ENCODE assay signal across 8 cellular contexts in genomic region chr1:155061381-155062150, GRCh38. TPM values are rescaled to one million over a fixed set of nuclear protein-coding genes. Genes with fewer than 3 reads are reported as not detected.
DNase-seq lines count a peak whose midpoint lies in the region; ATAC-seq and TF ChIP-seq lines count a peak whose summit lies in the region.

No MANE protein-coding gene starts in this region.

- H3K36me3 ChIP-seq in Loucy (ENCODE audit: insufficient read depth, low read length) (no peaks in the 10 kb centered on the region), Peyer's patch (peaks cover 0 to 48% (median 0%) of the 10 kb centered on the region in 3 donors), fibroblast of lung (ENCODE audit: control insufficient read depth, insufficient read depth, low read length) (peaks cover 7% of the 10 kb centered on the region)

- H4K20me1 ChIP-seq in Loucy (ENCODE audit: insufficient read depth, low read length, poor library complexity, severe bottlenecking) = peaks cover 12% of the 10 kb centered on the region
- no peaks in the 10 kb centered on the region for H4K20me1 ChIP-seq in fibroblast of lung (ENCODE audit: control insufficient read depth, extremely low read depth, insufficient read depth, low read length)

- H3K27ac ChIP-seq in Peyer's patch (no peak overlapping the region), fibroblast of lung (ENCODE audit: insufficient read depth, low read length) (no peak overlapping the region)

- H3K79me2 ChIP-seq in Loucy (ENCODE audit: insufficient read depth, low read length) (peaks cover 24% of the 10 kb centered on the region), fibroblast of lung (ENCODE audit: control insufficient read depth, insufficient read depth, low read length) (no peaks in the 10 kb centered on the region)

- H3K4me1 ChIP-seq in Loucy (ENCODE audit: insufficient read depth, low read length, poor library complexity, severe bottlenecking) (peaks cover 34% of the 10 kb centered on the region), Peyer's patch (peaks cover 0 to 35% (median 19%) of the 10 kb centered on the region in 4 donors), fibroblast of lung (ENCODE audit: control insufficient read depth, extremely low read depth, insufficient read depth, low read length) (peaks cover 10% of the 10 kb centered on the region)

- peak; percentile 49 for ATAC-seq in GM19395 (IDR thresholded peaks at IDR 0.05; ENCODE audit: unreplicated experiment)
- ATAC-seq in activated T-cell treated with anti-CD3 and anti-CD28 coated beads, Interleukin-2, amount 50 U/mL, for 4 hours = peak; percentile 59 to 61
- ATAC-seq in stimulated activated naive CD8-positive, alpha-beta T cell treated with anti-CD3 and anti-CD28 coated beads, Interleukin-15, amount 100 ng/mL, for 72 hours = peak; percentile 77

- DNase-seq in Ammon's horn (ENCODE audit: low spot score) (peak; percentile 81), Peyer's patch (peak; percentile 94 to 98 (median 98)), fibroblast of lung (ENCODE audit: low read depth in 2 of 2) (peak; percentile 62 to 73), neural crest cell (ENCODE audit: low read depth, low spot score) (peak; percentile 99)
- peak; percentile 97 for DNase-seq in activated T-cell treated with anti-CD3 and anti-CD28 coated beads, Interleukin-2, amount 50 U/mL, for 4 hours
- peak; percentile 95 to 97 for DNase-seq in stimulated activated naive CD8-positive, alpha-beta T cell treated with anti-CD3 and anti-CD28 coated beads, Interleukin-15, amount 100 ng/mL, for 72 hours

- H3F3A ChIP-seq in Loucy (ENCODE audit: low read depth) = no peaks in the 10 kb centered on the region

- H3K4me3 ChIP-seq in Loucy (ENCODE audit: low read length, poor library complexity, severe bottlenecking) (peak overlapping the region; percentile 85), Peyer's patch (peak overlapping the region in 1 of 4 donors; percentile 20), fibroblast of lung (replicated peaks in 1 of 4; ENCODE audit: control extremely low read depth in 1 of 4, insufficient read depth in 1 of 4, low read depth in 3 of 4, low read length in 4 of 4) (no peak overlapping the region)

- peaks cover 30% of the 10 kb centered on the region for H3K4me1 Mint-ChIP-seq in activated T-cell treated with anti-CD3 and anti-CD28 coated beads, Interleukin-2, amount 50 U/mL, for 4 hours (ENCODE audit: low read depth)
- peaks cover 35% of the 10 kb centered on the region for H3K4me1 Mint-ChIP-seq in neural crest cell
- H3K4me1 Mint-ChIP-seq in stimulated activated naive CD8-positive, alpha-beta T cell treated with anti-CD3 and anti-CD28 coated beads, Interleukin-15, amount 100 ng/mL, for 72 hours = peaks cover 40% of the 10 kb centered on the region

- H3K4me2 ChIP-seq in Loucy (ENCODE audit: low read depth, low read length, poor library complexity, severe bottlenecking) (peak overlapping the region; percentile 92), fibroblast of lung (ENCODE audit: extremely low read depth, insufficient read depth, low read length) (no peak overlapping the region)

- no peaks in the 10 kb centered on the region for H3K9me3 Mint-ChIP-seq in activated T-cell treated with anti-CD3 and anti-CD28 coated beads, Interleukin-2, amount 50 U/mL, for 4 hours
- no peaks in the 10 kb centered on the region for H3K9me3 Mint-ChIP-seq in neural crest cell
- no peaks in the 10 kb centered on the region for H3K9me3 Mint-ChIP-seq in stimulated activated naive CD8-positive, alpha-beta T cell treated with anti-CD3 and anti-CD28 coated beads, Interleukin-15, amount 100 ng/mL, for 72 hours

- H3K27ac Mint-ChIP-seq in neural crest cell (ENCODE audit: unreplicated experiment) = no peak overlapping the region
- H3K27ac Mint-ChIP-seq in stimulated activated naive CD8-positive, alpha-beta T cell treated with anti-CD3 and anti-CD28 coated beads, Interleukin-15, amount 100 ng/mL, for 72 hours = no peak overlapping the region

- no peaks in the 10 kb centered on the region for H3K9me3 ChIP-seq in Loucy (ENCODE audit: insufficient read depth, low read depth, low read length)
- peaks cover 0 to 4% (median 0%) of the 10 kb centered on the region in 4 donors for H3K9me3 ChIP-seq in Peyer's patch
- no peaks in the 10 kb centered on the region for H3K9me3 ChIP-seq in fibroblast of lung (ENCODE audit: control insufficient read depth, insufficient read depth, low read depth, low read length)

- no peak overlapping the region for H2AFZ ChIP-seq in Loucy (ENCODE audit: low read length)
- H2AFZ ChIP-seq in fibroblast of lung (ENCODE audit: low read length) = no peak overlapping the region

- H3K4me3 Mint-ChIP-seq in activated T-cell treated with anti-CD3 and anti-CD28 coated beads, Interleukin-2, amount 50 U/mL, for 4 hours = peak overlapping the region; percentile 37
- H3K4me3 Mint-ChIP-seq in neural crest cell = peak overlapping the region; percentile 81
- peak overlapping the region in 1 of 2 donors; percentile 52 for H3K4me3 Mint-ChIP-seq in stimulated activated naive CD8-positive, alpha-beta T cell treated with anti-CD3 and anti-CD28 coated beads, Interleukin-15, amount 100 ng/mL, for 72 hours

- no peak for TF ChIP-seq POLR2A in Peyer's patch (IDR thresholded peaks at IDR 0.05)

- H3K9ac ChIP-seq in Loucy (ENCODE audit: low read depth, low read length, poor library complexity, severe bottlenecking) (peak overlapping the region; percentile 33), fibroblast of lung (ENCODE audit: insufficient read depth, low read length) (no peak overlapping the region)

- H3K27me3 ChIP-seq in Loucy (ENCODE audit: insufficient read depth, low read length, poor library complexity, severe bottlenecking) (no peaks in the 10 kb centered on the region), Peyer's patch (no peaks in the 10 kb centered on the region), fibroblast of lung (ENCODE audit: control insufficient read depth, insufficient read depth, low read length) (no peaks in the 10 kb centered on the region)

- peaks cover 7% of the 10 kb centered on the region for H3K36me3 Mint-ChIP-seq in activated T-cell treated with anti-CD3 and anti-CD28 coated beads, Interleukin-2, amount 50 U/mL, for 4 hours (ENCODE audit: insufficient read depth)
- no peaks in the 10 kb centered on the region for H3K36me3 Mint-ChIP-seq in neural crest cell (ENCODE audit: low read depth)

- no peaks in the 10 kb centered on the region for H3K27me3 Mint-ChIP-seq in activated T-cell treated with anti-CD3 and anti-CD28 coated beads, Interleukin-2, amount 50 U/mL, for 4 hours (ENCODE audit: low read depth)
- H3K27me3 Mint-ChIP-seq in neural crest cell (ENCODE audit: low read depth) = peaks cover 11% of the 10 kb centered on the region
- no peaks in the 10 kb centered on the region for H3K27me3 Mint-ChIP-seq in stimulated activated naive CD8-positive, alpha-beta T cell treated with anti-CD3 and anti-CD28 coated beads, Interleukin-15, amount 100 ng/mL, for 72 hours

- no peaks in the 10 kb centered on the region for H3K9me2 ChIP-seq in Loucy (replicated peaks; ENCODE audit: low read depth, low read length)

- TF ChIP-seq CTCF in Loucy (conservative IDR thresholded peaks at IDR 0.05; ENCODE audit: low read length) (peak; percentile 99), Peyer's patch (IDR thresholded peaks at IDR 0.05) (peak; percentile 99 to 100 (median 99)), fibroblast of lung (conservative IDR thresholded peaks at IDR 0.05 in 1 of 2, IDR thresholded peaks at IDR 0.05 in 1 of 2; ENCODE audit: low read depth in 1 of 2, low read length in 2 of 2) (peak; percentile 98 to 99), neural crest cell (conservative IDR thresholded peaks at IDR 0.05) (peak; percentile 92)

RNA-seq across cellular contexts. Expression of gene EFNA4, which starts 2.0 kb away (rescaled TPM):
- total RNA-seq in Peyer's patch (10 to 100 TPM in 3 of 4 donors, 1 to 10 TPM in 1; 2.5 to 39.6 (median 18.2) TPM), fibroblast of lung (2.8 and 3.8 TPM in 2 replicates), neural crest cell (26.4 and 28.5 TPM in 2 replicates)
- 1 to 10 TPM; 4.2 to 4.5 (median 4.3) TPM for total RNA-seq in activated T-cell treated with anti-CD3 and anti-CD28 coated beads, Interleukin-2, amount 50 U/mL, for 4 hours
- polyA plus RNA-seq in fibroblast of lung = 2.6 and 4.3 TPM in 2 replicates
- polyA plus RNA-seq in fibroblast of lung (2012) = 3.6 and 3.9 TPM in 2 replicates
- 3.3 and 8.4 TPM in 2 replicates for polyA minus RNA-seq in fibroblast of lung (ENCODE audit: low replicate concordance)

RNA-seq across cellular contexts. Expression of gene ADAM15, which starts 10.4 kb away (rescaled TPM):
- total RNA-seq in Peyer's patch (100 to 1,000 TPM; 111 to 191 (median 126) TPM), fibroblast of lung (49.1 and 58.5 TPM in 2 replicates), neural crest cell (82.2 and 85.1 TPM in 2 replicates)
- total RNA-seq in activated T-cell treated with anti-CD3 and anti-CD28 coated beads, Interleukin-2, amount 50 U/mL, for 4 hours = 10 to 100 TPM; 46.3 to 63.4 (median 48.8) TPM
- 19.5 and 28.9 TPM in 2 replicates for polyA plus RNA-seq in fibroblast of lung
- 37.4 and 58.0 TPM in 2 replicates for polyA plus RNA-seq in fibroblast of lung (2012)
- 144 and 162 TPM in 2 replicates for polyA minus RNA-seq in fibroblast of lung (ENCODE audit: low replicate concordance)

RNA-seq across cellular contexts. Expression of gene EFNA3, which starts 17.1 kb away (rescaled TPM):
- 1 to 10 TPM; 2.3 to 8.7 (median 5.3) TPM for total RNA-seq in Peyer's patch
- total RNA-seq in activated T-cell treated with anti-CD3 and anti-CD28 coated beads, Interleukin-2, amount 50 U/mL, for 4 hours = 1 to 10 TPM in 2 of 3 donors, under 1 TPM in 1; 0.84 to 2.0 (median 1.1) TPM
- 0.33 and 0.51 TPM in 2 replicates for total RNA-seq in fibroblast of lung
- 0.16 and 0.30 TPM in 2 replicates for polyA plus RNA-seq in fibroblast of lung
- 0.22 and 0.76 TPM in 2 replicates for polyA plus RNA-seq in fibroblast of lung (2012)
- 2.8 TPM in 1 of 2 replicates, not detected in the other for polyA minus RNA-seq in fibroblast of lung (ENCODE audit: low replicate concordance)
- total RNA-seq in neural crest cell = 5.6 and 6.6 TPM in 2 replicates

RNA-seq across cellular contexts. Expression of gene DCST1, which starts 27.9 kb away (rescaled TPM):
- total RNA-seq in Peyer's patch (1 to 10 TPM in 1 of 4 donors, under 1 TPM in 1, not detected in 2; 0.88 to 2.7 TPM), fibroblast of lung (not detected in 2 replicates), neural crest cell (not detected in 2 replicates)
- not detected for total RNA-seq in activated T-cell treated with anti-CD3 and anti-CD28 coated beads, Interleukin-2, amount 50 U/mL, for 4 hours
- not detected in 2 replicates for polyA plus RNA-seq in fibroblast of lung
- polyA plus RNA-seq in fibroblast of lung (2012) = not detected in 2 replicates
- not detected in 2 replicates for polyA minus RNA-seq in fibroblast of lung (ENCODE audit: low replicate concordance)

RNA-seq across cellular contexts. Expression of gene DCST2, which starts 28.0 kb away (rescaled TPM):
- total RNA-seq in Peyer's patch (10 to 100 TPM in 1 of 4 donors, 1 to 10 TPM in 3; 1.7 to 12.5 (median 5.3) TPM), fibroblast of lung (under 0.01 and 0.17 TPM in 2 replicates), neural crest cell (1.3 and 3.4 TPM in 2 replicates)
- under 1 TPM in 1 of 3 donors, not detected in 2; 0.08 TPM for total RNA-seq in activated T-cell treated with anti-CD3 and anti-CD28 coated beads, Interleukin-2, amount 50 U/mL, for 4 hours
- polyA plus RNA-seq in fibroblast of lung = 0.06 and 0.10 TPM in 2 replicates
- not detected in 2 replicates for polyA plus RNA-seq in fibroblast of lung (2012)
- polyA minus RNA-seq in fibroblast of lung (ENCODE audit: low replicate concordance) = not detected in 2 replicates
